22 cellular contexts compared by ENCODE assay signal in genomic region chr9:6978591-6978990, GRCh38.
"Had no signal": no experiment of that assay in that cellular context is flagged by ENCODE, and none has a peak within 500 bp of the region (broad histone marks: within the 10 kb centered on the region; RNA-seq: fewer than 3 reads in every experiment).

No MANE protein-coding gene starts in this region.

- DNase-seq: activated CD4-positive, alpha-beta T cell treated with anti-CD3 and anti-CD28 coated beads for 4 hours; activated CD4-positive, alpha-beta T cell treated with anti-CD3 and anti-CD28 coated beads, Interleukin-2, amount 50 U/mL, for 48 hours; activated CD4-positive, CD25-positive, alpha-beta regulatory T cell; activated CD8-positive, alpha-beta memory T cell treated with anti-CD3 and anti-CD28 coated beads, Interleukin-2, amount 50 U/mL, for 48 hours; activated naive CD4-positive, alpha-beta T cell treated with Interleukin-2 at 50 U/mL for 16 hours; activated naive CD8-positive, alpha-beta T cell treated with anti-CD3 and anti-CD28 coated beads, Interleukin-2, amount 10 ng/mL, durations not matched to agents 7 days and 5 days; activated T-cell treated with anti-CD3 and anti-CD28 coated beads, Interleukin-2, amount 50 U/mL, for 4 hours; amygdala; cortex of kidney; erythroblast; foreskin fibroblast; immature natural killer cell; left ventricle myocardium superior; mammary epithelial cell; midbrain; occipital lobe; right lobe of liver; stimulated activated CD4-positive, alpha-beta T cell treated with anti-CD3 and anti-CD28 coated beads, Interleukin-2, amount 100 ng/mL, for 24 hours; transverse colon had no signal

- H3K4me1 ChIP-seq: right lobe of liver, transverse colon had no signal

- H3K4me3 ChIP-seq: right lobe of liver, skin epidermis, transverse colon had no signal

- H3K9me3 ChIP-seq: right lobe of liver, transverse colon had no signal

- H3K36me3 ChIP-seq: transverse colon had no signal

- ATAC-seq: activated T-cell treated with anti-CD3 and anti-CD28 coated beads, Interleukin-2, amount 50 U/mL, for 4 hours; left ventricle myocardium superior; right lobe of liver; stimulated activated memory B cell treated with anti-CD40 and anti-IgM and Interleukin-4, amounts not matched to agents 10 μg/mL and 1 μg/mL and 100 μg/mL, for 72 hours had no signal

- H3K27me3 Mint-ChIP-seq: activated naive CD8-positive, alpha-beta T cell treated with anti-CD3 and anti-CD28 coated beads, Interleukin-2, amount 10 ng/mL, durations not matched to agents 7 days and 5 days; stimulated activated memory B cell treated with anti-CD40 and anti-IgM and Interleukin-4, amounts not matched to agents 10 μg/mL and 1 μg/mL and 100 μg/mL, for 72 hours had no signal

- H3K27me3 ChIP-seq: right lobe of liver, transverse colon had no signal

- H3K27ac ChIP-seq: right lobe of liver, skin epidermis, transverse colon had no signal

- H3K27ac Mint-ChIP-seq: activated naive CD8-positive, alpha-beta T cell treated with anti-CD3 and anti-CD28 coated beads, Interleukin-2, amount 10 ng/mL, durations not matched to agents 7 days and 5 days; activated T-helper 2 cell treated with anti-CD3 and anti-CD28 coated beads, Interferon-gamma antibody, Interleukin-2, Interleukin-4, amounts not matched to agents 10 μg/mL and 5 μg/mL and 100 μg/mL, durations not matched to agents 14 hours and 24 hours and 36 hours; stimulated activated memory B cell treated with anti-CD40 and anti-IgM and Interleukin-4, amounts not matched to agents 10 μg/mL and 1 μg/mL and 100 μg/mL, for 72 hours had no signal

- H3K9me3 Mint-ChIP-seq: activated naive CD8-positive, alpha-beta T cell treated with anti-CD3 and anti-CD28 coated beads, Interleukin-2, amount 10 ng/mL, durations not matched to agents 7 days and 5 days; activated T-cell treated with anti-CD3 and anti-CD28 coated beads, Interleukin-2, amount 50 U/mL, for 4 hours; activated T-helper 2 cell treated with anti-CD3 and anti-CD28 coated beads, Interferon-gamma antibody, Interleukin-2, Interleukin-4, amounts not matched to agents 10 μg/mL and 5 μg/mL and 100 μg/mL, durations not matched to agents 14 hours and 24 hours and 36 hours; immature natural killer cell; stimulated activated memory B cell treated with anti-CD40 and anti-IgM and Interleukin-4, amounts not matched to agents 10 μg/mL and 1 μg/mL and 100 μg/mL, for 72 hours had no signal

- H3K4me3 Mint-ChIP-seq: activated naive CD8-positive, alpha-beta T cell treated with anti-CD3 and anti-CD28 coated beads, Interleukin-2, amount 10 ng/mL, durations not matched to agents 7 days and 5 days; activated T-cell treated with anti-CD3 and anti-CD28 coated beads, Interleukin-2, amount 50 U/mL, for 4 hours; immature natural killer cell; stimulated activated memory B cell treated with anti-CD40 and anti-IgM and Interleukin-4, amounts not matched to agents 10 μg/mL and 1 μg/mL and 100 μg/mL, for 72 hours had no signal
